1 cellular context compared by ENCODE assay signal in the genomic region with DNA sequence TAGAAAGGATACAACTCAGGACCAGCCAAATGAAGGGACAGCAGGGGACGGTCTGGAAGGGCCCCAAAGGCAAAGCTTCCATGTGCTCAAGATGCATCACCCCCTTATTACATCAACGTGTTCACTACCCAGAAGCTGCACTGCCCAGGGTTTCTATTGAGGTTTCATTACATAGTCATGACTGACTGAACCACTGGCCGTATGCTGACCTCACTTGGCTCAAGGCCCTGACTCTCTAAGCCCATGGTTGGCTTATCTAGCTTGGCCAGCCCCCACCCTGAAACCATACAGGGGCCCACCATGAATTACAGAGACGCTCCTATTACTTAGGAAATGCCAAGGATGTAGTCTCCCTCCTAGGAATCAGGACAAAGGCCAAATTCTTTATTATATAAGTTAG.
TF ChIP-seq lines count a peak whose summit lies in the region.

No MANE protein-coding gene starts in this region.

TF ChIP-seq in IMR-90, 13 proteins besides CTCF, POLR2A, EP300 and RAD21 (continued from another document):
- TF ChIP-seq CHD1 (IDR thresholded peaks at IDR 0.05; ENCODE audit: low read depth, low read length): no peak
- TF ChIP-seq, protein P1, sequence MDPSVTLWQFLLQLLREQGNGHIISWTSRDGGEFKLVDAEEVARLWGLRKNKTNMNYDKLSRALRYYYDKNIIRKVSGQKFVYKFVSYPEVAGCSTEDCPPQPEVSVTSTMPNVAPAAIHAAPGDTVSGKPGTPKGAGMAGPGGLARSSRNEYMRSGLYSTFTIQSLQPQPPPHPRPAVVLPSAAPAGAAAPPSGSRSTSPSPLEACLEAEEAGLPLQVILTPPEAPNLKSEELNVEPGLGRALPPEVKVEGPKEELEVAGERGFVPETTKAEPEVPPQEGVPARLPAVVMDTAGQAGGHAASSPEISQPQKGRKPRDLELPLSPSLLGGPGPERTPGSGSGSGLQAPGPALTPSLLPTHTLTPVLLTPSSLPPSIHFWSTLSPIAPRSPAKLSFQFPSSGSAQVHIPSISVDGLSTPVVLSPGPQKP (IDR thresholded peaks at IDR 0.05; ENCODE audit: borderline replicate concordance, low read depth, low read length): no peak
- TF ChIP-seq RCOR1 (IDR thresholded peaks at IDR 0.05; ENCODE audit: insufficient replicate concordance, low read length): no peak
- TF ChIP-seq MXI1 (IDR thresholded peaks at IDR 0.05; ENCODE audit: borderline replicate concordance, low read depth, low read length): no peak
TF ChIP-seq in IMR-90: peak in this region for 0.
